ENCODE assay signal across 1 cellular context in the genomic region with DNA sequence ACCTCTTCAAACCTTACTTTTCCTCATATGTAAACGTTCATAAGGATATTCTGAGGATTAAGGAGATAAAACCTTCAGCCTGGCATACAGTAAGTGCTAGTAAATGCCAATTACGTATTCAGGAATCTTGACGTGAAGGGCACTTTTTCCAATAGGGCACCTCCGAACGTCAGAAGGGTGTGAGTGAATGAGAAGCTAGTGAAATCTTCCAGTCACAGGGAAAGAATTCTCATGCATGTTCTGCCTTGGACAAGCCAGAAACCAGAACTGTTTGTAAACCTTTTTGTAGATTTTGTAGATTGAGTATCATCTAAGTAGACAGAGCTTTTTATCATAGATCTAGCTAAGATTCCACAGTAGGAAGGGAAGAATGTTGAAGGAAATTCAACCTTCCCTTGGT.
TF ChIP-seq lines count a peak whose summit lies in the region.

No MANE protein-coding gene starts in this region.

TF ChIP-seq in HepG2, 621 proteins besides CTCF, POLR2A, EP300 and RAD21:
- no peak for TF ChIP-seq ZBTB20 (CRISPR knock-in tag; IDR thresholded peaks at IDR 0.05; ENCODE audit: borderline replicate concordance, low read depth)
- TF ChIP-seq HOXA3 (CRISPR knock-in tag; IDR thresholded peaks at IDR 0.05), result no peak
- TF ChIP-seq SRSF9 (IDR thresholded peaks at IDR 0.05; ENCODE audit: borderline replicate concordance, insufficient read depth, low read depth, low read length, poor library complexity, severe bottlenecking), result no peak
- TF ChIP-seq NR2C2 (CRISPR knock-in tag; IDR thresholded peaks at IDR 0.05; ENCODE audit: borderline replicate concordance), result no peak
- no peak for TF ChIP-seq ZNF549 (CRISPR knock-in tag; IDR thresholded peaks at IDR 0.05)
- no peak for TF ChIP-seq RARG (CRISPR knock-in tag; IDR thresholded peaks at IDR 0.05; ENCODE audit: low read depth)
- no peak for TF ChIP-seq RBFOX2 (IDR thresholded peaks at IDR 0.05; ENCODE audit: low read depth, low read length)
- TF ChIP-seq, protein P1, sequence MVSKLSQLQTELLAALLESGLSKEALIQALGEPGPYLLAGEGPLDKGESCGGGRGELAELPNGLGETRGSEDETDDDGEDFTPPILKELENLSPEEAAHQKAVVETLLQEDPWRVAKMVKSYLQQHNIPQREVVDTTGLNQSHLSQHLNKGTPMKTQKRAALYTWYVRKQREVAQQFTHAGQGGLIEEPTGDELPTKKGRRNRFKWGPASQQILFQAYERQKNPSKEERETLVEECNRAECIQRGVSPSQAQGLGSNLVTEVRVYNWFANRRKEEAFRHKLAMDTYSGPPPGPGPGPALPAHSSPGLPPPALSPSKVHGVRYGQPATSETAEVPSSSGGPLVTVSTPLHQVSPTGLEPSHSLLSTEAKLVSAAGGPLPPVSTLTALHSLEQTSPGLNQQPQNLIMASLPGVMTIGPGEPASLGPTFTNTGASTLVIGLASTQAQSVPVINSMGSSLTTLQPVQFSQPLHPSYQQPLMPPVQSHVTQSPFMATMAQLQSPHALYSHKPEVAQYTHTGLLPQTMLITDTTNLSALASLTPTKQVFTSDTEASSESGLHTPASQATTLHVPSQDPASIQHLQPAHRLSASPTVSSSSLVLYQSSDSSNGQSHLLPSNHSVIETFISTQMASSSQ (IDR thresholded peaks at IDR 0.05; ENCODE audit: low read depth), result no peak
- TF ChIP-seq, protein P1 (CRISPR knock-in tag; IDR thresholded peaks at IDR 0.05; ENCODE audit: borderline replicate concordance), result no peak
- TF ChIP-seq, protein P2, sequence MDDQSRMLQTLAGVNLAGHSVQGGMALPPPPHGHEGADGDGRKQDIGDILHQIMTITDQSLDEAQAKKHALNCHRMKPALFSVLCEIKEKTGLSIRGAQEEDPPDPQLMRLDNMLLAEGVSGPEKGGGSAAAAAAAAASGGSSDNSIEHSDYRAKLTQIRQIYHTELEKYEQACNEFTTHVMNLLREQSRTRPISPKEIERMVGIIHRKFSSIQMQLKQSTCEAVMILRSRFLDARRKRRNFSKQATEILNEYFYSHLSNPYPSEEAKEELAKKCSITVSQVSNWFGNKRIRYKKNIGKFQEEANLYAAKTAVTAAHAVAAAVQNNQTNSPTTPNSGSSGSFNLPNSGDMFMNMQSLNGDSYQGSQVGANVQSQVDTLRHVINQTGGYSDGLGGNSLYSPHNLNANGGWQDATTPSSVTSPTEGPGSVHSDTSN (CRISPR knock-in tag; IDR thresholded peaks at IDR 0.05; ENCODE audit: borderline replicate concordance), result no peak
- TF ChIP-seq KLF6 (CRISPR knock-in tag; IDR thresholded peaks at IDR 0.05), result no peak
- no peak for TF ChIP-seq ZSCAN9 (CRISPR knock-in tag; IDR thresholded peaks at IDR 0.05; ENCODE audit: borderline replicate concordance)
- no peak for TF ChIP-seq ZNF776 (CRISPR knock-in tag; IDR thresholded peaks at IDR 0.05)
- no peak for TF ChIP-seq STAG1 (CRISPR knock-in tag; IDR thresholded peaks at IDR 0.05)
- TF ChIP-seq ATRX (CRISPR knock-in tag; IDR thresholded peaks at IDR 0.05; ENCODE audit: borderline replicate concordance), result no peak
- TF ChIP-seq ZNF782 (CRISPR knock-in tag; IDR thresholded peaks at IDR 0.05; ENCODE audit: borderline replicate concordance), result no peak
TF ChIP-seq in HepG2: peak in this region for 0.
